Comparison of ENCODE assay signal across 18 cellular contexts in genomic region chr12:27151479-27151878, GRCh38.
"Had no signal": no experiment of that assay in that cellular context is flagged by ENCODE, and none has a peak within 500 bp of the region (broad histone marks: within the 10 kb centered on the region; RNA-seq: fewer than 3 reads in every experiment).

No MANE protein-coding gene starts in this region.

- H3K36me3 Mint-ChIP-seq: activated naive CD4-positive, alpha-beta T cell treated with anti-CD3 and anti-CD28 coated beads, Interleukin-2, amount 50 U/mL, for 24 hours; naive B cell had no signal

- DNase-seq: activated CD4-positive, alpha-beta T cell treated with anti-CD3 and anti-CD28 coated beads, Interleukin-2, amount 10 ng/mL, durations not matched to agents 7 days and 5 days; activated effector memory CD4-positive, alpha-beta T cell treated with anti-CD3 and anti-CD28 coated beads, Interleukin-2, amount 50 U/mL, for 16 hours; activated T-cell treated with anti-CD3 and anti-CD28 coated beads, Interleukin-2, amount 50 U/mL, for 72 hours; dermis blood vessel endothelial cell; effector memory CD8-positive, alpha-beta T cell; foreskin fibroblast; naive B cell; psoas muscle; right cardiac atrium; T1000 had no signal

- FAIRE-seq: urothelium cell line had no signal

- H3K27ac Mint-ChIP-seq: activated CD4-positive, alpha-beta T cell treated with anti-CD3 and anti-CD28 coated beads, Interleukin-2, amount 10 ng/mL, durations not matched to agents 7 days and 5 days; activated naive CD4-positive, alpha-beta T cell treated with anti-CD3 and anti-CD28 coated beads, Interleukin-2, amount 50 U/mL, for 24 hours; activated T-cell treated with anti-CD3 and anti-CD28 coated beads, Interleukin-2, amount 50 U/mL, for 72 hours; effector memory CD8-positive, alpha-beta T cell; memory B cell; stimulated activated naive CD8-positive, alpha-beta T cell treated with anti-CD3 and anti-CD28 coated beads, Interleukin-15, Interleukin-2, amounts not matched to agents 100 ng/mL and 50 ng/mL, for 24 hours had no signal

- H3K9me3 Mint-ChIP-seq: activated CD4-positive, alpha-beta T cell treated with anti-CD3 and anti-CD28 coated beads, Interleukin-2, amount 10 ng/mL, durations not matched to agents 7 days and 5 days; activated naive CD4-positive, alpha-beta T cell treated with anti-CD3 and anti-CD28 coated beads, Interleukin-2, amount 50 U/mL, for 24 hours; activated T-cell treated with anti-CD3 and anti-CD28 coated beads, Interleukin-2, amount 50 U/mL, for 72 hours; effector memory CD8-positive, alpha-beta T cell; memory B cell; naive B cell; neural crest cell; stimulated activated naive CD8-positive, alpha-beta T cell treated with anti-CD3 and anti-CD28 coated beads, Interleukin-15, Interleukin-2, amounts not matched to agents 100 ng/mL and 50 ng/mL, for 24 hours had no signal

- ATAC-seq: activated CD4-positive, CD25-positive, alpha-beta regulatory T cell treated with anti-CD3 and anti-CD28 coated beads, Interleukin-2, amount 50 U/mL, for 24 hours; activated T-cell treated with anti-CD3 and anti-CD28 coated beads, Interleukin-2, amount 50 U/mL, for 72 hours; effector memory CD8-positive, alpha-beta T cell; psoas muscle; right cardiac atrium had no signal

- H3K9me3 ChIP-seq: psoas muscle, tibial nerve had no signal

- H3K4me3 ChIP-seq: cardiac muscle cell, psoas muscle, tibial nerve had no signal

- H3K27me3 ChIP-seq: tibial nerve had no signal

- H3K4me1 Mint-ChIP-seq: activated naive CD4-positive, alpha-beta T cell treated with anti-CD3 and anti-CD28 coated beads, Interleukin-2, amount 50 U/mL, for 24 hours; memory B cell; neural crest cell had no signal

- H3K27me3 Mint-ChIP-seq: activated CD4-positive, alpha-beta T cell treated with anti-CD3 and anti-CD28 coated beads, Interleukin-2, amount 10 ng/mL, durations not matched to agents 7 days and 5 days; activated naive CD4-positive, alpha-beta T cell treated with anti-CD3 and anti-CD28 coated beads, Interleukin-2, amount 50 U/mL, for 24 hours; effector memory CD8-positive, alpha-beta T cell; memory B cell; naive B cell; stimulated activated naive CD8-positive, alpha-beta T cell treated with anti-CD3 and anti-CD28 coated beads, Interleukin-15, Interleukin-2, amounts not matched to agents 100 ng/mL and 50 ng/mL, for 24 hours had no signal

- H3K4me1 ChIP-seq: psoas muscle, tibial nerve had no signal

- H3K4me3 Mint-ChIP-seq: activated CD4-positive, alpha-beta T cell treated with anti-CD3 and anti-CD28 coated beads, Interleukin-2, amount 10 ng/mL, durations not matched to agents 7 days and 5 days; activated naive CD4-positive, alpha-beta T cell treated with anti-CD3 and anti-CD28 coated beads, Interleukin-2, amount 50 U/mL, for 24 hours; activated T-cell treated with anti-CD3 and anti-CD28 coated beads, Interleukin-2, amount 50 U/mL, for 72 hours; effector memory CD8-positive, alpha-beta T cell; memory B cell; naive B cell; neural crest cell; stimulated activated naive CD8-positive, alpha-beta T cell treated with anti-CD3 and anti-CD28 coated beads, Interleukin-15, Interleukin-2, amounts not matched to agents 100 ng/mL and 50 ng/mL, for 24 hours had no signal

- H3K27ac ChIP-seq: cardiac muscle cell, psoas muscle, tibial nerve had no signal

- H3K36me3 ChIP-seq: cardiac muscle cell, tibial nerve had no signal
